Comparison of ENCODE assay signal across 9 cellular contexts in the genomic region with DNA sequence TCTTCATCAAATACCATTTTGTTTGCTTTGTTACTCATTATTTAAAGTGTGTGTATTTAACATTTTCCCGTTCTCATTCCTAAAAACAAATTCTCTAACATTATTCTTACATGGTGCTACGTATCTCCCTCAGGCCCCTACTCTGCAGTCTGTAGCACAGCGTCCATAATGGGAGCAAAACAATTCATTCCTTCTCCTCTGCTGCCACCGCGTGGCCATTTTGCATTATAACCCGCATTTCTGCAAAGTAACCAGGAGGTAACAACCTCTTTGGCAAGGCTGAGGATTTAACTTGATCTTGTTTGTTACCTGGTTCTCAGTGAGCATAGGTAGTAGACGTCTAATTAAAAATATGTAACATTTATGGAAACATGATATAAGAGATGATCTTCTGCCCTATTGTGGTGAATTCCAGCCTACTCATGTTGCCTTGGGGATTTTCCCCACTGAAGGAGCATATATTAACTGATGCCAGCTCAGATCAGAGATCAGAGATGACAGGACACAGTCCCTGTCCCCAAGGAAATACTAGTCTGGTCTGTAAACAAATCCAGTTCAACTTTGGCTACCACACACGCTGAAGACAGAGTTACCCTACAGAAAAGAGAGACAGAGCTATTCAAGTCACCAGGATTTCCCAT. TPM values are rescaled to one million over a fixed set of nuclear protein-coding genes. Genes with fewer than 3 reads are reported as not detected.
A peak's percentile ranks its signal among the peaks of the same experiment; 100 is the strongest.
DNase-seq lines count a peak whose midpoint lies in the region; ATAC-seq and TF ChIP-seq lines count a peak whose summit lies in the region.
"Had no signal": no experiment of that assay in that cellular context is flagged by ENCODE, and none has a peak within 500 bp of the region (broad histone marks: within the 10 kb centered on the region; RNA-seq: fewer than 3 reads in every experiment).

No MANE protein-coding gene starts in this region.

- no peak overlapping the region for H3K4me3 ChIP-seq in right atrium auricular region

- intact Hi-C loops in sciatic nerve (cut with DNase I), result loop anchor here (10.0 kb wide), 1 partner anchor 716 kb away; a partner anchor contains a TSS

- H3K27me3 ChIP-seq in right atrium auricular region, result no peaks in the 10 kb centered on the region

- ATAC-seq in HG02759 (IDR thresholded peaks at IDR 0.05; ENCODE audit: unreplicated experiment), result peak; percentile 81
- ATAC-seq in sciatic nerve, result peak; percentile 93
- ATAC-seq in HG03097 (IDR thresholded peaks at IDR 0.05; ENCODE audit: low FRiP score, unreplicated experiment), result no peak

- no peaks in the 10 kb centered on the region for H3K36me3 ChIP-seq in right atrium auricular region

- H3K9me3 ChIP-seq in right atrium auricular region, result no peaks in the 10 kb centered on the region

- peaks cover 0 to under 1% of the 10 kb centered on the region in 2 donors for H3K4me1 ChIP-seq in right atrium auricular region

- H3K27ac ChIP-seq in right atrium auricular region, result no peak overlapping the region

- DNase-seq in NCI-H1694 (lab: John Stamatoyannopoulos, UW) (peak; percentile 86), T-helper 2 cell (peak; percentile 35 to 76 (median 57)), amygdala (lab: John Stamatoyannopoulos, UW) (peak in 52 of 56 donors; percentile 3 to 85 (median 51)), right atrium auricular region (ENCODE audit: low spot score) (peak; percentile 70), sciatic nerve (ENCODE audit: low spot score) (peak; percentile 80)

- TF ChIP-seq CTCF in GM12872 (IDR thresholded peaks at IDR 0.05; ENCODE audit: insufficient read depth, low read depth, low read length) (peak; percentile 57; the same call in 2 of the 3 replicates), right atrium auricular region (IDR thresholded peaks at IDR 0.05) (peak; percentile 64 to 84)

RNA-seq across cellular contexts. Expression of a gene that starts 10.5 kb away (rescaled TPM):
- total RNA-seq in right atrium auricular region, result not detected
- total RNA-seq in sciatic nerve, result not detected
- total RNA-seq: pulmonary artery endothelial cell had no signal

RNA-seq across cellular contexts. Expression of a gene that starts 18.0 kb away (rescaled TPM):
- 10 to 100 TPM in 1 of 2 donors, 1 to 10 TPM in 1; 9.9 to 11.2 TPM for total RNA-seq in right atrium auricular region
- 21.9 TPM for total RNA-seq in sciatic nerve

RNA-seq across cellular contexts. Expression of a gene that starts 21.7 kb away (rescaled TPM):
- not detected for total RNA-seq in right atrium auricular region
- not detected for total RNA-seq in sciatic nerve
- total RNA-seq: pulmonary artery endothelial cell had no signal
